ENCODE assay signal across 29 cellular contexts in genomic region chr6:7230327-7230691, GRCh38.
"Had no signal": no experiment of that assay in that cellular context is flagged by ENCODE, and none has a peak within 500 bp of the region (broad histone marks: within the 10 kb centered on the region; RNA-seq: fewer than 3 reads in every experiment).

No MANE protein-coding gene starts in this region.

- ATAC-seq: activated CD8-positive, alpha-beta T cell treated with anti-CD3 and anti-CD28 coated beads for 36 hours; activated T-cell treated with anti-CD3 and anti-CD28 coated beads, Interleukin-2, amount 50 U/mL, for 4 hours; activated T-helper 17 cell treated with anti-CD3 and anti-CD28 coated beads, Interleukin-2, amount 50 U/mL, for 72 hours; esophagus mucosa had no signal

- H3K27me3 ChIP-seq: ascending aorta, breast epithelium, cardiac muscle cell, dorsolateral prefrontal cortex had no signal

- DNase-seq: activated CD4-positive, alpha-beta T cell treated with anti-CD3 and anti-CD28 coated beads for 1 hour; activated CD4-positive, alpha-beta T cell treated with anti-CD3 and anti-CD28 coated beads for 4 hours; activated CD4-positive, alpha-beta T cell treated with anti-CD3 and anti-CD28 coated beads, Interleukin-2, amount 50 U/mL, for 1 hour; activated CD4-positive, alpha-beta T cell treated with anti-CD3 and anti-CD28 coated beads, Interleukin-2, amount 50 U/mL, for 48 hours; activated CD4-positive, CD25-positive, alpha-beta regulatory T cell; activated CD8-positive, alpha-beta memory T cell treated with anti-CD3 and anti-CD28 coated beads for 24 hours; activated CD8-positive, alpha-beta T cell treated with anti-CD3 and anti-CD28 coated beads for 36 hours; activated effector memory CD4-positive, alpha-beta T cell treated with Interleukin-2 at 50 U/mL for 16 hours; activated gamma-delta T cell treated with Interleukin-2 at 50 U/mL for 16 hours; activated naive CD4-positive, alpha-beta T cell treated with anti-CD3 and anti-CD28 coated beads, Interleukin-2, amount 50 U/mL, for 16 hours; activated naive CD4-positive, alpha-beta T cell treated with Interleukin-2 at 50 U/mL for 16 hours; activated T-cell treated with anti-CD3 and anti-CD28 coated beads, Interleukin-2, amount 50 U/mL, for 4 hours; central memory CD4-positive, alpha-beta T cell; cerebellar nuclear complex; dorsolateral prefrontal cortex; effector memory CD4-positive, alpha-beta T cell; endodermal cell; foreskin fibroblast; T-helper 2 cell had no signal

- H3K4me3 Mint-ChIP-seq: activated CD8-positive, alpha-beta T cell treated with anti-CD3 and anti-CD28 coated beads for 36 hours; activated naive CD8-positive, alpha-beta T cell; activated T-cell treated with anti-CD3 and anti-CD28 coated beads, Interleukin-2, amount 50 U/mL, for 4 hours; activated T-helper 17 cell treated with anti-CD3 and anti-CD28 coated beads, Interleukin-2, amount 50 U/mL, for 72 hours; brain; dendritic cell treated with granulocyte-macrophage colony-stimulating factor and Interleukin-4, amounts not matched to agents 40 ng/mL and 50 ng/mL, for 4 days; endodermal cell had no signal

- H3K9me3 ChIP-seq: ascending aorta, breast epithelium had no signal

- H3K27ac ChIP-seq: ascending aorta, breast epithelium, cardiac muscle cell, coronary artery, dorsolateral prefrontal cortex had no signal

- H3K27ac Mint-ChIP-seq: activated CD8-positive, alpha-beta T cell treated with anti-CD3 and anti-CD28 coated beads for 36 hours; activated naive CD8-positive, alpha-beta T cell; activated T-helper 17 cell treated with anti-CD3 and anti-CD28 coated beads, Interleukin-2, amount 50 U/mL, for 72 hours; brain; dendritic cell treated with granulocyte-macrophage colony-stimulating factor and Interleukin-4, amounts not matched to agents 40 ng/mL and 50 ng/mL, for 4 days; endodermal cell had no signal

- H3K4me1 ChIP-seq: ascending aorta had no signal

- H3K27me3 Mint-ChIP-seq: activated CD8-positive, alpha-beta T cell treated with anti-CD3 and anti-CD28 coated beads for 36 hours; activated naive CD8-positive, alpha-beta T cell; activated T-helper 17 cell treated with anti-CD3 and anti-CD28 coated beads, Interleukin-2, amount 50 U/mL, for 72 hours; brain; dendritic cell treated with granulocyte-macrophage colony-stimulating factor and Interleukin-4, amounts not matched to agents 40 ng/mL and 50 ng/mL, for 4 days had no signal

- H3K9me3 Mint-ChIP-seq: activated CD8-positive, alpha-beta T cell treated with anti-CD3 and anti-CD28 coated beads for 36 hours; activated T-cell treated with anti-CD3 and anti-CD28 coated beads, Interleukin-2, amount 50 U/mL, for 4 hours; activated T-helper 17 cell treated with anti-CD3 and anti-CD28 coated beads, Interleukin-2, amount 50 U/mL, for 72 hours; brain; dendritic cell treated with granulocyte-macrophage colony-stimulating factor and Interleukin-4, amounts not matched to agents 40 ng/mL and 50 ng/mL, for 4 days; endodermal cell had no signal

- H3K4me3 ChIP-seq: ascending aorta, breast epithelium, cardiac muscle cell, coronary artery, dorsolateral prefrontal cortex had no signal

- H3K4me1 Mint-ChIP-seq: activated T-helper 17 cell treated with anti-CD3 and anti-CD28 coated beads, Interleukin-2, amount 50 U/mL, for 72 hours; brain; endodermal cell had no signal

- FAIRE-seq: frontal cortex had no signal
